ENCODE assay signal across 33 cellular contexts in the genomic region with DNA sequence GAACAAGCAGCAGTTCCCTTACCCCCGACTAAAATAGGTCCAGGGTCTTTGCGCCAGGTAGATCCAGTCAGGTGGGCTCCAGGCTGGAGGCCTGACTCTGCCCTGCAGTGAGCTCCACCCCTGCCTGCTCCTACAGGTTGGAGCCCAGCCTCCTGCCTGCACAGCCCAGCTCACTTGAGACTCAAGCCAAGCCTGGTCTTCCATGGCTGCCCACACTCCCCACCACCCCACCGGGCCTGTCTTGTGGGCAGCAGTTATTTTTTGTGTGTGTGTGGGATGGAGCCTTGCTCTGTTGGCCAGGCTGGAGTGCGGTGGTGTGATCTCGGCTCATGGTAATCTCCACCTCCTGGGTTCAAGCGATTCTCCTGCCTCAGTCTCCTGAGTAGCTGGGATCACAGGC. TPM values are rescaled to one million over a fixed set of nuclear protein-coding genes. Genes with fewer than 3 reads are reported as not detected.
"Had no signal": no experiment of that assay in that cellular context is flagged by ENCODE, and none has a peak within 500 bp of the region (broad histone marks: within the 10 kb centered on the region; RNA-seq: fewer than 3 reads in every experiment).

No MANE protein-coding gene starts in this region.

- H3K27me3 Mint-ChIP-seq: stimulated activated naive CD8-positive, alpha-beta T cell treated with anti-CD3 and anti-CD28 coated beads, Interleukin-15, Interleukin-2, amounts not matched to agents 100 ng/mL and 50 ng/mL, for 24 hours had no signal

- H3K9me3 Mint-ChIP-seq: activated naive CD4-positive, alpha-beta T cell treated with anti-CD3 and anti-CD28 coated beads for 36 hours; activated T-helper 1 cell treated with anti-CD3 and anti-CD28 coated beads, Interleukin-12 subunit alpha, Interleukin-12 subunit beta, Interleukin-2, Interleukin-4 antibody, amounts not matched to agents 30 ng/mL and 10 ng/mL and 1 ng/mL, durations not matched to agents 14 hours and 24 hours and 36 hours; central memory CD8-positive, alpha-beta T cell; dendritic cell treated with granulocyte-macrophage colony-stimulating factor and Interleukin-4, amounts not matched to agents 40 ng/mL and 50 ng/mL, for 4 days; endodermal cell; immature natural killer cell; natural killer cell treated with Interleukin-12 subunit alpha and Interleukin-12 subunit beta and Interleukin-15 and Interleukin-18, amount 100 ng/mL, for 72 hours; stimulated activated effector memory CD8-positive, alpha-beta T cell treated with anti-CD3 and anti-CD28 coated beads, Interleukin-12 subunit alpha, Interleukin-12 subunit beta, amount 100 ng/mL, for 72 hours; stimulated activated naive CD8-positive, alpha-beta T cell treated with anti-CD3 and anti-CD28 coated beads, Interleukin-15, Interleukin-2, amounts not matched to agents 100 ng/mL and 50 ng/mL, for 24 hours had no signal

- ATAC-seq: activated CD4-positive, CD25-positive, alpha-beta regulatory T cell treated with anti-CD3 and anti-CD28 coated beads, Interleukin-2, amount 50 U/mL, for 24 hours; esophagus mucosa; heart left ventricle; left lobe of liver; lower lobe of right lung; mucosa of descending colon; natural killer cell treated with Interleukin-12 subunit alpha and Interleukin-12 subunit beta and Interleukin-15 and Interleukin-18, amount 100 ng/mL, for 72 hours; sciatic nerve; stimulated activated effector memory CD8-positive, alpha-beta T cell treated with anti-CD3 and anti-CD28 coated beads, Interleukin-12 subunit alpha, Interleukin-12 subunit beta, amount 100 ng/mL, for 72 hours had no signal

- H3K4me3 ChIP-seq: breast epithelium, heart left ventricle, lower lobe of right lung, mucosa of descending colon, prostate gland, skin epidermis, tibial nerve had no signal

- H3K36me3 ChIP-seq: breast epithelium, heart left ventricle, lower lobe of right lung, neutrophil, prostate gland, tibial nerve had no signal

- H3K27ac Mint-ChIP-seq: activated naive CD4-positive, alpha-beta T cell treated with anti-CD3 and anti-CD28 coated beads for 36 hours; activated T-helper 1 cell treated with anti-CD3 and anti-CD28 coated beads, Interleukin-12 subunit alpha, Interleukin-12 subunit beta, Interleukin-2, Interleukin-4 antibody, amounts not matched to agents 30 ng/mL and 10 ng/mL and 1 ng/mL, durations not matched to agents 14 hours and 24 hours and 36 hours; dendritic cell treated with granulocyte-macrophage colony-stimulating factor and Interleukin-4, amounts not matched to agents 40 ng/mL and 50 ng/mL, for 4 days; endodermal cell; immature natural killer cell; natural killer cell treated with Interleukin-12 subunit alpha and Interleukin-12 subunit beta and Interleukin-15 and Interleukin-18, amount 100 ng/mL, for 72 hours; stimulated activated effector memory CD8-positive, alpha-beta T cell treated with anti-CD3 and anti-CD28 coated beads, Interleukin-12 subunit alpha, Interleukin-12 subunit beta, amount 100 ng/mL, for 72 hours; stimulated activated naive CD8-positive, alpha-beta T cell treated with anti-CD3 and anti-CD28 coated beads, Interleukin-15, Interleukin-2, amounts not matched to agents 100 ng/mL and 50 ng/mL, for 24 hours had no signal

- H3K4me1 ChIP-seq: breast epithelium had no signal

- H3K27ac ChIP-seq: breast epithelium, heart left ventricle, lower lobe of right lung, neutrophil, prostate gland had no signal

- H3K4me1 Mint-ChIP-seq: central memory CD8-positive, alpha-beta T cell; immature natural killer cell; stimulated activated effector memory CD8-positive, alpha-beta T cell treated with anti-CD3 and anti-CD28 coated beads, Interleukin-12 subunit alpha, Interleukin-12 subunit beta, amount 100 ng/mL, for 72 hours had no signal

- H3K9me3 ChIP-seq: breast epithelium, heart left ventricle, lower lobe of right lung, mucosa of descending colon, neutrophil, prostate gland, tibial nerve had no signal

- H3K4me3 Mint-ChIP-seq: activated naive CD4-positive, alpha-beta T cell treated with anti-CD3 and anti-CD28 coated beads for 36 hours; activated T-helper 1 cell treated with anti-CD3 and anti-CD28 coated beads, Interleukin-12 subunit alpha, Interleukin-12 subunit beta, Interleukin-2, Interleukin-4 antibody, amounts not matched to agents 30 ng/mL and 10 ng/mL and 1 ng/mL, durations not matched to agents 14 hours and 24 hours and 36 hours; central memory CD8-positive, alpha-beta T cell; dendritic cell treated with granulocyte-macrophage colony-stimulating factor and Interleukin-4, amounts not matched to agents 40 ng/mL and 50 ng/mL, for 4 days; endodermal cell; immature natural killer cell; natural killer cell treated with Interleukin-12 subunit alpha and Interleukin-12 subunit beta and Interleukin-15 and Interleukin-18, amount 100 ng/mL, for 72 hours; stimulated activated effector memory CD8-positive, alpha-beta T cell treated with anti-CD3 and anti-CD28 coated beads, Interleukin-12 subunit alpha, Interleukin-12 subunit beta, amount 100 ng/mL, for 72 hours; stimulated activated naive CD8-positive, alpha-beta T cell treated with anti-CD3 and anti-CD28 coated beads, Interleukin-15, Interleukin-2, amounts not matched to agents 100 ng/mL and 50 ng/mL, for 24 hours had no signal

- DNase-seq: activated CD4-positive, alpha-beta T cell treated with anti-CD3 and anti-CD28 coated beads for 48 hours; activated CD4-positive, alpha-beta T cell treated with anti-CD3 and anti-CD28 coated beads, Interleukin-2, amount 50 U/mL, for 48 hours; activated CD8-positive, alpha-beta memory T cell treated with anti-CD3 and anti-CD28 coated beads, Interleukin-2, amount 50 U/mL, for 4 hours; activated effector memory CD4-positive, alpha-beta T cell treated with anti-CD3 and anti-CD28 coated beads, Interleukin-2, amount 50 U/mL, for 16 hours; activated naive CD4-positive, alpha-beta T cell treated with anti-CD3 and anti-CD28 coated beads for 36 hours; activated T-cell treated with anti-CD3 and anti-CD28 coated beads, Interleukin-2, amount 50 U/mL, for 1 hour; amygdala; endodermal cell; foreskin fibroblast; heart left ventricle; immature natural killer cell; lower lobe of right lung; mucosa of descending colon; retina; stimulated activated CD4-positive, alpha-beta T cell treated with anti-CD3 and anti-CD28 coated beads, Interleukin-12 subunit alpha, Interleukin-12 subunit beta, amount 100 ng/mL, for 4 hours; stimulated activated CD4-positive, alpha-beta T cell treated with anti-CD3 and anti-CD28 coated beads, Interleukin-4, amount 100 ng/mL, for 24 hours; substantia nigra; T-helper 1 cell had no signal

- H3K36me3 Mint-ChIP-seq: immature natural killer cell; natural killer cell treated with Interleukin-12 subunit alpha and Interleukin-12 subunit beta and Interleukin-15 and Interleukin-18, amount 100 ng/mL, for 72 hours had no signal

- H3K27me3 ChIP-seq: breast epithelium had no signal

RNA-seq across cellular contexts. Expression of a gene that starts 28.5 kb away (rescaled TPM):
- polyA plus RNA-seq: immature natural killer cell had no signal
